In genomic region chr1:203289982-203290260, GRCh38 we compare ENCODE assay signal across 9 cellular contexts. TPM values are rescaled to one million over a fixed set of nuclear protein-coding genes. Genes with fewer than 3 reads are reported as not detected.
A peak's percentile ranks its signal among the peaks of the same experiment; 100 is the strongest.
DNase-seq lines count a peak whose midpoint lies in the region; ATAC-seq and TF ChIP-seq lines count a peak whose summit lies in the region.
"Had no signal": no experiment of that assay in that cellular context is flagged by ENCODE, and none has a peak within 500 bp of the region (broad histone marks: within the 10 kb centered on the region; RNA-seq: fewer than 3 reads in every experiment).

No MANE protein-coding gene starts in this region.

- no peaks in the 10 kb centered on the region for H4K20me1 ChIP-seq in BLaER1

- no peaks in the 10 kb centered on the region for H3K27me3 ChIP-seq in BLaER1

- H3K36me3 Mint-ChIP-seq in IgD-negative memory B cell (no peaks in the 10 kb centered on the region), neural crest cell (ENCODE audit: low read depth) (no peaks in the 10 kb centered on the region)
- H3K36me3 Mint-ChIP-seq in dendritic cell treated with granulocyte-macrophage colony-stimulating factor and Interleukin-4, amounts not matched to agents 40 ng/mL and 50 ng/mL, for 4 days (ENCODE audit: low read depth), result no peaks in the 10 kb centered on the region

- intact Hi-C loops in dendritic cell treated with granulocyte-macrophage colony-stimulating factor and Interleukin-4, amounts not matched to agents 40 ng/mL and 50 ng/mL, for 4 days (cut with micrococcal nuclease), result loop anchor here (1.0 kb wide), 1 partner anchor 15 kb away; the partner anchor contains the start of gene BTG2

- peak overlapping the region; percentile 44 for H3K4me3 ChIP-seq in BLaER1

- ATAC-seq in HG02938 (IDR thresholded peaks at IDR 0.05; ENCODE audit: unreplicated experiment), result no peak

- H3K4me1 ChIP-seq in BLaER1, result peaks cover 96% of the 10 kb centered on the region

- H3K9me3 ChIP-seq in BLaER1, result no peaks in the 10 kb centered on the region

- no peaks in the 10 kb centered on the region for H3K9me3 Mint-ChIP-seq in IgD-negative memory B cell
- H3K9me3 Mint-ChIP-seq in dendritic cell treated with granulocyte-macrophage colony-stimulating factor and Interleukin-4, amounts not matched to agents 40 ng/mL and 50 ng/mL, for 4 days, result no peaks in the 10 kb centered on the region
- H3K9me3 Mint-ChIP-seq in neural crest cell, result no peaks in the 10 kb centered on the region

- H3K27ac ChIP-seq in BLaER1, result peak overlapping the region; percentile 96

- H3K27me3 Mint-ChIP-seq in IgD-negative memory B cell (no peaks in the 10 kb centered on the region), neural crest cell (ENCODE audit: low read depth) (no peaks in the 10 kb centered on the region)
- H3K27me3 Mint-ChIP-seq in dendritic cell treated with granulocyte-macrophage colony-stimulating factor and Interleukin-4, amounts not matched to agents 40 ng/mL and 50 ng/mL, for 4 days, result no peaks in the 10 kb centered on the region

- no peak for DNase-seq in neural crest cell (ENCODE audit: low read depth, low spot score)
- no peak for DNase-seq in SKM-1 treated with dmso at 0.1 percent for 144 hours (lab: John Stamatoyannopoulos, UW; ENCODE audit: unreplicated experiment)
- no peak for DNase-seq in glomerular visceral epithelial cell (ENCODE audit: extremely low spot score)
- DNase-seq in GM20000 (ENCODE audit: low spot score), result no peak
- DNase-seq: GDM1 had no signal

- peak overlapping the region; percentile 80 to 93 (median 86) for H3K4me3 Mint-ChIP-seq in IgD-negative memory B cell
- H3K4me3 Mint-ChIP-seq in dendritic cell treated with granulocyte-macrophage colony-stimulating factor and Interleukin-4, amounts not matched to agents 40 ng/mL and 50 ng/mL, for 4 days, result peak overlapping the region; percentile 67
- H3K4me3 Mint-ChIP-seq in neural crest cell, result peak overlapping the region; percentile 69

- peak overlapping the region; percentile 95 for H3K4me2 ChIP-seq in BLaER1

- no peak for TF ChIP-seq CTCF in neural crest cell (conservative IDR thresholded peaks at IDR 0.05)
- no peak for TF ChIP-seq CTCF in GM20000 (IDR thresholded peaks at IDR 0.05; ENCODE audit: extremely low read depth, missing control alignments)

- peak overlapping the region; percentile 98 to 99 (median 99) for H3K27ac Mint-ChIP-seq in IgD-negative memory B cell
- H3K27ac Mint-ChIP-seq in dendritic cell treated with granulocyte-macrophage colony-stimulating factor and Interleukin-4, amounts not matched to agents 40 ng/mL and 50 ng/mL, for 4 days, result peak overlapping the region; percentile 90
- H3K27ac Mint-ChIP-seq in neural crest cell (ENCODE audit: unreplicated experiment), result peak overlapping the region; percentile 90

- no peaks in the 10 kb centered on the region for H3K36me3 ChIP-seq in BLaER1

- H3K4me1 Mint-ChIP-seq in IgD-negative memory B cell (peaks cover 54 to 68% (median 64%) of the 10 kb centered on the region in 3 donors), neural crest cell (peaks cover 63% of the 10 kb centered on the region)
- peaks cover 78% of the 10 kb centered on the region for H3K4me1 Mint-ChIP-seq in dendritic cell treated with granulocyte-macrophage colony-stimulating factor and Interleukin-4, amounts not matched to agents 40 ng/mL and 50 ng/mL, for 4 days (ENCODE audit: low read depth)

- H3K9ac ChIP-seq in BLaER1, result peak overlapping the region; percentile 88

RNA-seq across cellular contexts. Expression of gene BTG2, which starts 15.4 kb away (rescaled TPM):
- 202 TPM for polyA plus RNA-seq in IgD-negative memory B cell
- 16.1 and 18.1 TPM in 2 replicates for total RNA-seq in neural crest cell
